ENCODE assay signal across 18 cellular contexts in the genomic region with DNA sequence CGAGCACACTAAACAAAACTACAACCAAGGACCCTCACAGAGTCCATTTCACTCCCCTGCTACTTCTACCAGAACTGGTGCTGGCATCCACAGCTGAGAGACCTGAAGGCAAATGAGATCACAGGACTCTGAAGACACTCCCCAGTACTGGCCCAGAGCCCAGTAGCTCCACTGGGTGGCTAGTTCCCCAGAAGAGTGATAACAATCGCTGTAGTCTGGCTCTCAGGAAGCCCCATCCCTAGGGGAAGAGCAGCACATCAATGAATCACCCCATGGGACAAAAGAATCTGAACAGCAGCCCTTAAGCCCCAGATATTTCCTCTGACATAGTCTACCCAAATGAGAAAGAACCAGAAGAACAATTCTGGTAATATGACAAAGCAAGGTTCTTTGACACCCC.
A peak's percentile ranks its signal among the peaks of the same experiment; 100 is the strongest.
DNase-seq lines count a peak whose midpoint lies in the region; ATAC-seq, FAIRE-seq and TF ChIP-seq lines count a peak whose summit lies in the region.
"Had no signal": no experiment of that assay in that cellular context is flagged by ENCODE, and none has a peak within 500 bp of the region (broad histone marks: within the 10 kb centered on the region; RNA-seq: fewer than 3 reads in every experiment).

No MANE protein-coding gene starts in this region.

- no peaks in the 10 kb centered on the region for H4K20me1 ChIP-seq in endothelial cell of umbilical vein (replicated peaks; ENCODE audit: control insufficient read depth, extremely low read depth, insufficient read depth, low read length)

- peak; percentile 96 for FAIRE-seq in endothelial cell of umbilical vein (lab: Jason Lieb, UNC)

- H3K9me3 ChIP-seq in SJCRH30 (replicated peaks) (0 out of 2 replicates have a peak, but pooled peaks cover 9% of the 10 kb centered on the region), endothelial cell of umbilical vein (replicated peaks; ENCODE audit: control insufficient read depth, insufficient read depth, low read length) (no peaks in the 10 kb centered on the region), stomach (peaks cover 0 to 21% (median 8%) of the 10 kb centered on the region in 4 donors)
- H3K9me3 ChIP-seq: neutrophil had no signal

- POLR2A ChIA-PET in endothelial cell of umbilical vein (lab: Charles Lee), result no interaction called here

- CTCF ChIA-PET in endothelial cell of umbilical vein (lab: Charles Lee), result interaction anchor here (0.6 to 1.4 kb wide), 3 partner anchors 10 to 30 kb away, joined by 3 to 4 read pairs (median 3); no protein-coding TSS in a partner anchor

- BruUV-seq in endothelial cell of umbilical vein (replicated peaks; lab: Mats Ljungman, UMichigan), result no TSS peak

- 55 to 74% (median 67%) methylated on average over 2 of the region's 2 CpGs for WGBS in stomach, 5 donors

- ATAC-seq in GM21447 (IDR thresholded peaks at IDR 0.05; ENCODE audit: unreplicated experiment), result no peak
- ATAC-seq: stimulated activated memory B cell treated with anti-CD40 and anti-IgM and Interleukin-4, amounts not matched to agents 10 μg/mL and 1 μg/mL and 100 μg/mL, for 72 hours had no signal

- no peak for TF ChIP-seq EP300 in stomach (IDR thresholded peaks at IDR 0.05)

- H3K27ac ChIP-seq in SJCRH30 (no peak overlapping the region), endothelial cell of umbilical vein (ENCODE audit: insufficient read depth, low read depth, low read length) (peak overlapping the region; percentile 66), stomach (no peak overlapping the region)
- H3K27ac ChIP-seq: cardiac muscle cell, neutrophil, PC-9, upper lobe of left lung had no signal

- no peaks in the 10 kb centered on the region for H3K4me1 ChIP-seq in SJCRH30
- peaks cover 17% of the 10 kb centered on the region for H3K4me1 ChIP-seq in endothelial cell of umbilical vein (ENCODE audit: control insufficient read depth, extremely low read depth, insufficient read depth, low read length)
- H3K4me1 ChIP-seq in stomach, result no peaks in the 10 kb centered on the region
- H3K4me1 ChIP-seq: upper lobe of left lung had no signal

- H3K36me3 ChIP-seq in SJCRH30, result no peaks in the 10 kb centered on the region
- H3K36me3 ChIP-seq in endothelial cell of umbilical vein (ENCODE audit: control insufficient read depth in 2 of 2, extremely low read depth in 1 of 2, insufficient read depth in 2 of 2, low read length in 2 of 2), result no peaks in the 10 kb centered on the region
- no peaks in the 10 kb centered on the region for H3K36me3 ChIP-seq in stomach
- H3K36me3 ChIP-seq: cardiac muscle cell, neutrophil, upper lobe of left lung had no signal

- DNase-seq in GM04503 (ENCODE audit: low read depth), result peak; percentile 9
- peak; percentile 18 to 25 for DNase-seq in SJCRH30
- peak; percentile 77 for DNase-seq in endothelial cell of umbilical vein (ENCODE audit: low read depth, low spot score)
- peak; percentile 81 for DNase-seq in pulmonary artery endothelial cell (ENCODE audit: low read depth, low spot score)
- no peak for DNase-seq in activated gamma-delta T cell (lab: John Stamatoyannopoulos, UW)
- no peak for DNase-seq in stomach
- DNase-seq: activated CD4-positive, CD25-positive, alpha-beta regulatory T cell treated with anti-CD3 and anti-CD28 coated beads, Interleukin-2, amount 50 U/mL, for 72 hours; glutamatergic neuron; immature natural killer cell; KG1; NCI-H1436 treated with DMSO at 0.1 percent for 48 hours; NCI-H510A treated with DMSO at 0.1 percent for 48 hours; upper lobe of left lung had no signal

- H3K9ac ChIP-seq in endothelial cell of umbilical vein (replicated peaks; ENCODE audit: extremely low read depth, insufficient read depth, low read length), result peak overlapping the region; percentile 33

- H3K4me2 ChIP-seq in endothelial cell of umbilical vein (ENCODE audit: insufficient read depth, low read length), result peak overlapping the region; percentile 8
- H3K4me2 ChIP-seq: PC-9 had no signal

- no peak overlapping the region for H2AFZ ChIP-seq in endothelial cell of umbilical vein (ENCODE audit: low read depth, low read length)
- H2AFZ ChIP-seq: PC-9 had no signal

- intact Hi-C loops in endothelial cell of umbilical vein (cut with micrococcal nuclease), result loop anchor here (1.0 kb wide), 2 partner anchors 22 to 39 kb away; no protein-coding TSS in a partner anchor
- intact Hi-C loops in stomach (cut with DNase I; ENCODE audit: low total_unique reads), result no loop called here

- TF ChIP-seq POLR2A in endothelial cell of umbilical vein (IDR thresholded peaks at IDR 0.05; ENCODE audit: low read depth, low read length) (no peak), stomach (IDR thresholded peaks at IDR 0.05) (no peak)

- no peaks in the 10 kb centered on the region for H3K27me3 ChIP-seq in SJCRH30
- no peaks in the 10 kb centered on the region for H3K27me3 ChIP-seq in endothelial cell of umbilical vein (ENCODE audit: control insufficient read depth in 2 of 2, insufficient read depth in 2 of 2, low read length in 2 of 2)
- no peaks in the 10 kb centered on the region for H3K27me3 ChIP-seq in stomach
- H3K27me3 ChIP-seq: cardiac muscle cell, neutrophil, upper lobe of left lung had no signal

- dilution Hi-C loops in endothelial cell of umbilical vein (cut with MboI; ENCODE audit: extremely low pct_ligation_motif_present, low sequenced_read_pairs), result no loop called here

- TF ChIP-seq CTCF in endothelial cell of umbilical vein (IDR thresholded peaks at IDR 0.05; ENCODE audit: extremely low read depth in 1 of 2, insufficient read depth in 1 of 2, low read depth in 1 of 2, low read length in 2 of 2) (no peak), stomach (IDR thresholded peaks at IDR 0.05) (no peak)

- no peaks in the 10 kb centered on the region for H3K79me2 ChIP-seq in endothelial cell of umbilical vein (ENCODE audit: control insufficient read depth, insufficient read depth, low read length)

- H3K4me3 ChIP-seq in SJCRH30 (no peak overlapping the region), endothelial cell of umbilical vein (replicated peaks in 1 of 3; ENCODE audit: insufficient read depth in 1 of 3, low read depth in 1 of 3, low read length in 3 of 3) (no peak overlapping the region), stomach (no peak overlapping the region)
- H3K4me3 ChIP-seq: cardiac muscle cell, PC-9, upper lobe of left lung had no signal

- H3K9me1 ChIP-seq in endothelial cell of umbilical vein (replicated peaks; ENCODE audit: control insufficient read depth, extremely low read depth, insufficient read depth, low read length), result no peaks in the 10 kb centered on the region

TF ChIP-seq in endothelial cell of umbilical vein, 7 proteins besides CTCF, POLR2A, EP300 and RAD21:
- no peak for TF ChIP-seq MYC (IDR thresholded peaks at IDR 0.05; ENCODE audit: low read depth, low read length)
- peak; percentile 67 for TF ChIP-seq POLR2AphosphoS5 (IDR thresholded peaks at IDR 0.05; ENCODE audit: insufficient read depth, low read depth, low read length)
- TF ChIP-seq EZH2 (IDR thresholded peaks at IDR 0.05; ENCODE audit: borderline replicate concordance, low read depth, low read length, severe bottlenecking), result no peak
- peak; percentile 80 for TF ChIP-seq FOS (IDR thresholded peaks at IDR 0.05; ENCODE audit: borderline replicate concordance, insufficient read depth, low read length)
- TF ChIP-seq GATA2 (IDR thresholded peaks at IDR 0.05; ENCODE audit: insufficient read depth, insufficient read length, low read depth, low read length), result peak; percentile 98

Comparison
In these comparisons a context has a peak if more than half of its experiments do, and no peak if none do; other contexts are left out.
1. DNase-seq: peak in GM04503 (single experiment), SJCRH30 (2 of 2), endothelial cell of umbilical vein (single experiment) and pulmonary artery endothelial cell (single experiment); none in activated gamma-delta T cell (single experiment) and stomach (single experiment).